ENCODE assay signal across 8 cellular contexts in the genomic region with DNA sequence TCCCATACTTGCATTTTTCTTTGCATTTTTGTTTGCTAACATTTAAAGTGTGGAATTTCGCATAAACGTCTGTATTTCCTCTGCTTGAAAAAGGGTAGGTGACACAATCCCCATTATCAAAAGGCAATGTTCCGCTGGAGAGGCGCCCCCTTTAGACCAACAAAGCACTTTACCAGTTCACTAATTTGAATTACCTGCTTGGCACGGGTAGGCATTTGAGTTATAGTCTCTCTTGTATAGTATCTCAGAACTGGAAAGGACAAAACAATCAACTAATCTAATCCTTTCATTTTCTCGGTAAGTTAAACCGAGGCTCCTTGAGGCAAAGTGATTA. TPM values are rescaled to one million over a fixed set of nuclear protein-coding genes. Genes with fewer than 3 reads are reported as not detected.
DNase-seq lines count a peak whose midpoint lies in the region; ATAC-seq and TF ChIP-seq lines count a peak whose summit lies in the region.

No MANE protein-coding gene starts in this region.

- H3K4ac ChIP-seq in trophoblast cell (ENCODE audit: low read depth, low read length), result no peak overlapping the region

- H4K91ac ChIP-seq in trophoblast cell (ENCODE audit: low read depth, low read length), result peak overlapping the region; percentile 35

- H3K4me3 Mint-ChIP-seq in activated T-cell treated with anti-CD3 and anti-CD28 coated beads, Interleukin-2, amount 50 U/mL, for 4 hours, result peak overlapping the region; percentile 86

- no peak overlapping the region for H3K23ac ChIP-seq in trophoblast cell (ENCODE audit: low read length)

- TF ChIP-seq CTCF in AG04450 (IDR thresholded peaks at IDR 0.05; ENCODE audit: low read depth, low read length), result peak; percentile 61

- H2BK12ac ChIP-seq in trophoblast cell (ENCODE audit: low read length), result no peak overlapping the region

- H2BK120ac ChIP-seq in trophoblast cell (ENCODE audit: insufficient read depth, low read length, poor library complexity), result no peak overlapping the region

- no peak overlapping the region for H4K12ac ChIP-seq in trophoblast cell (ENCODE audit: low read depth, low read length)

- H3K4me3 ChIP-seq in AG04450 (ENCODE audit: low read depth, low read length) (peak overlapping the region; percentile 77), trophoblast cell (ENCODE audit: low read depth, low read length) (peak overlapping the region; percentile 79)

- H2BK5ac ChIP-seq in trophoblast cell (ENCODE audit: low read depth, low read length, poor library complexity), result no peak overlapping the region

- peaks cover 19% of the 10 kb centered on the region for H3K4me1 Mint-ChIP-seq in activated T-cell treated with anti-CD3 and anti-CD28 coated beads, Interleukin-2, amount 50 U/mL, for 4 hours (ENCODE audit: low read depth)

- POLR2A ChIA-PET in AG04450 (lab: Yijun Ruan, JAX), result no interaction called here

- no peaks in the 10 kb centered on the region; the same call in 1 of the 2 replicates for H3K9me3 ChIP-seq in AG04450 (ENCODE audit: control insufficient read depth, insufficient read depth, low read length)
- H3K9me3 ChIP-seq in trophoblast cell (ENCODE audit: insufficient read depth, low read depth, low read length), result no peaks in the 10 kb centered on the region

- H3K18ac ChIP-seq in trophoblast cell (ENCODE audit: low read length), result no peak overlapping the region

- H3K36me3 Mint-ChIP-seq in activated T-cell treated with anti-CD3 and anti-CD28 coated beads, Interleukin-2, amount 50 U/mL, for 4 hours (ENCODE audit: insufficient read depth), result no peaks in the 10 kb centered on the region

- H3K36me3 ChIP-seq in trophoblast cell (ENCODE audit: control insufficient read depth in 1 of 2, insufficient read depth in 2 of 2, low read length in 2 of 2), result no peaks in the 10 kb centered on the region

- H3K79me1 ChIP-seq in trophoblast cell (ENCODE audit: low read length), result no peaks in the 10 kb centered on the region

- H3K14ac ChIP-seq in trophoblast cell (ENCODE audit: low read length), result peak overlapping the region; percentile 34

- H4K8ac ChIP-seq in trophoblast cell (ENCODE audit: low read depth, low read length), result peak overlapping the region; percentile 83

- no peak overlapping the region for H2AK5ac ChIP-seq in trophoblast cell (ENCODE audit: low read length)

- peak overlapping the region; percentile 89 for H3K4me2 ChIP-seq in trophoblast cell (ENCODE audit: low read length)

- H3K9me3 Mint-ChIP-seq in activated T-cell treated with anti-CD3 and anti-CD28 coated beads, Interleukin-2, amount 50 U/mL, for 4 hours, result no peaks in the 10 kb centered on the region

- CTCF ChIA-PET in AG04450 (lab: Charles Lee), result interaction anchor here (2.9 kb wide), 1 partner anchor 751 kb away, joined by 13 read pairs; no protein-coding TSS in a partner anchor

- no peak for DNase-seq in AG04450 (ENCODE audit: low read depth, low spot score)
- peak; percentile 87 to 89 for DNase-seq in NCI-H2081 (lab: John Stamatoyannopoulos, UW)
- no peak for DNase-seq in activated T-cell treated with anti-CD3 and anti-CD28 coated beads, Interleukin-2, amount 50 U/mL, for 4 hours
- peak; percentile 36 for DNase-seq in glomerular visceral epithelial cell (ENCODE audit: extremely low spot score)
- DNase-seq in trophoblast cell, result no peak
- DNase-seq in T1000 (lab: John Stamatoyannopoulos, UW), result no peak

- H3K27ac ChIP-seq in AG04450 (ENCODE audit: low read depth, low read length) (no peak overlapping the region), trophoblast cell (ENCODE audit: low read depth, low read length) (no peak overlapping the region)

- WGBS in trophoblast cell (ENCODE audit: extremely low coverage, insufficient coverage, insufficient read length), result no CpG with 5 or more reads among the region's 7 CpGs

- H3K27me3 Mint-ChIP-seq in activated T-cell treated with anti-CD3 and anti-CD28 coated beads, Interleukin-2, amount 50 U/mL, for 4 hours (ENCODE audit: low read depth), result peaks cover 53% of the 10 kb centered on the region

- H3K27me3 ChIP-seq in AG04450 (ENCODE audit: control insufficient read depth, insufficient read depth, low read length) (peaks cover 10% of the 10 kb centered on the region), trophoblast cell (ENCODE audit: insufficient read depth, low read length) (no peaks in the 10 kb centered on the region)

- H3K79me2 ChIP-seq in trophoblast cell (ENCODE audit: control insufficient read depth, insufficient read depth, low read length, poor library complexity), result no peaks in the 10 kb centered on the region

- H3K9ac ChIP-seq in trophoblast cell (ENCODE audit: low read length), result no peak overlapping the region

- no peaks in the 10 kb centered on the region for H3K4me1 ChIP-seq in trophoblast cell (ENCODE audit: control insufficient read depth in 1 of 2, insufficient read depth in 2 of 2, low read length in 2 of 2)

- ATAC-seq in GM18519 (IDR thresholded peaks at IDR 0.05; ENCODE audit: low FRiP score, unreplicated experiment), result peak; percentile 37
- peak; percentile 30 for ATAC-seq in HG02973 (IDR thresholded peaks at IDR 0.05; ENCODE audit: unreplicated experiment)
- ATAC-seq in activated T-cell treated with anti-CD3 and anti-CD28 coated beads, Interleukin-2, amount 50 U/mL, for 4 hours, result peak; percentile 35 to 44

- H2AFZ ChIP-seq in trophoblast cell (ENCODE audit: insufficient read depth, low read length, poor library complexity), result peak overlapping the region; percentile 100

RNA-seq across cellular contexts. Expression of a gene that starts 0.8 kb away (rescaled TPM):
- polyA plus RNA-seq in AG04450 (2011; rRNA removed), result not detected in 2 replicates
- not detected in 2 replicates for polyA minus RNA-seq in AG04450 (2011; rRNA and poly(A)+ RNA removed)
- total RNA-seq in activated T-cell treated with anti-CD3 and anti-CD28 coated beads, Interleukin-2, amount 50 U/mL, for 4 hours, result not detected
- 0.01 TPM in 1 of 2 replicates, not detected in the other for polyA plus RNA-seq in trophoblast cell (2013)

Comparison
In these comparisons a context has a peak if more than half of its experiments do, and no peak if none do; other contexts are left out.
1. DNase-seq: peak in NCI-H2081 (2 of 2) and glomerular visceral epithelial cell (single experiment); none in AG04450 (single experiment), activated T-cell treated with anti-CD3 and anti-CD28 coated beads, Interleukin-2, amount 50 U/mL, for 4 hours (single experiment), trophoblast cell (0 of 2) and T1000 (single experiment).
2. Peak in every context shown above with its lines, with median percentiles within 50 percentile points of each other: ATAC-seq.